ENCODE assay signal across 26 cellular contexts in the genomic region with DNA sequence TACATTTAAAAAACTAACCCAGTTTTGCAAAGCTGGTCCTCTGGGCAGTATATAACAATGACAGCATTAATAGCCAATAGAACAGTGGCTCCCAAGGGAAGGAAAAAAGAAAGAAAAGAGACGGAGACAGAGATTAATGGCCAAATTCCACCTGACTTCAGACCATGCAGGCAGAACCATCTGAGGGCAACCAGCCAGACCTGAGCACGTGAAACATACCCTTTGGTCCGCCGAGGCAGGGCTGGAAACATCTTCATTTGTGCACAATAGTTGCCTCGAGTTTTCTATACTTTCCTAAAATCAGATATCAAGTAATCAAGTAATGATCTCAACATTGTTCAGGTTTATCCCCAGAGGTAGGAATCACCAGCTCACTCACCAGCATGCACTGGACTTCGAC. TPM values are rescaled to one million over a fixed set of nuclear protein-coding genes. Genes with fewer than 3 reads are reported as not detected.
DNase-seq lines count a peak whose midpoint lies in the region; ATAC-seq and TF ChIP-seq lines count a peak whose summit lies in the region.
"Had no signal": no experiment of that assay in that cellular context is flagged by ENCODE, and none has a peak within 500 bp of the region (broad histone marks: within the 10 kb centered on the region; RNA-seq: fewer than 3 reads in every experiment).

No MANE protein-coding gene starts in this region.

- H3K9me3 ChIP-seq in CD4-positive, alpha-beta T cell (ENCODE audit: control insufficient read depth, low read length): no peaks in the 10 kb centered on the region
- H3K9me3 ChIP-seq: lower lobe of right lung, stomach had no signal

- peaks cover 61% of the 10 kb centered on the region for H3K36me3 Mint-ChIP-seq in CD4-positive, alpha-beta T cell (ENCODE audit: low read depth)
- peaks cover 3% of the 10 kb centered on the region for H3K36me3 Mint-ChIP-seq in progenitor cell of endocrine pancreas (ENCODE audit: insufficient read depth)
- H3K36me3 Mint-ChIP-seq in activated naive CD4-positive, alpha-beta T cell treated with anti-CD3 and anti-CD28 coated beads, Interleukin-2, amount 10 ng/mL, durations not matched to agents 7 days and 5 days: peaks cover 26% of the 10 kb centered on the region

- no peaks in the 10 kb centered on the region for H3K9me3 Mint-ChIP-seq in CD4-positive, alpha-beta T cell
- H3K9me3 Mint-ChIP-seq in progenitor cell of endocrine pancreas (ENCODE audit: low read depth): no peaks in the 10 kb centered on the region
- H3K9me3 Mint-ChIP-seq in activated naive CD4-positive, alpha-beta T cell treated with anti-CD3 and anti-CD28 coated beads, Interleukin-2, amount 10 ng/mL, durations not matched to agents 7 days and 5 days: no peaks in the 10 kb centered on the region
- H3K9me3 Mint-ChIP-seq: activated CD8-positive, alpha-beta T cell treated with anti-CD3 and anti-CD28 coated beads for 36 hours had no signal

- H3K27me3 Mint-ChIP-seq in CD4-positive, alpha-beta T cell: no peaks in the 10 kb centered on the region
- H3K27me3 Mint-ChIP-seq in progenitor cell of endocrine pancreas: no peaks in the 10 kb centered on the region
- H3K27me3 Mint-ChIP-seq in activated naive CD4-positive, alpha-beta T cell treated with anti-CD3 and anti-CD28 coated beads, Interleukin-2, amount 10 ng/mL, durations not matched to agents 7 days and 5 days: no peaks in the 10 kb centered on the region
- H3K27me3 Mint-ChIP-seq: activated CD8-positive, alpha-beta T cell treated with anti-CD3 and anti-CD28 coated beads for 36 hours had no signal

- H3K27ac ChIP-seq in CD4-positive, alpha-beta T cell (ENCODE audit: low read depth, low read length): no peak overlapping the region
- H3K27ac ChIP-seq in RWPE1: peak overlapping the region; percentile 28; the same call in 1 of the 2 replicates
- H3K27ac ChIP-seq: C4-2B, foreskin keratinocyte, KMS-11, lower lobe of right lung had no signal

- CTCF ChIA-PET in CD4-positive, alpha-beta T cell (lab: Charles Lee): no interaction called here
- CTCF ChIA-PET in RWPE1 (lab: Yijun Ruan, JAX): no interaction called here
- CTCF ChIA-PET in activated naive CD4-positive, alpha-beta T cell treated with anti-CD3 and anti-CD28 coated beads, Interleukin-2, amount 10 ng/mL, durations not matched to agents 7 days and 5 days (lab: Charles Lee): no interaction called here

- POLR2A ChIA-PET in CD4-positive, alpha-beta T cell (lab: Charles Lee): no interaction called here
- POLR2A ChIA-PET in RWPE1 (lab: Yijun Ruan, JAX; ENCODE audit: low non-redundant PET): no interaction called here

- no peak for TF ChIP-seq CTCF in CD4-positive, alpha-beta T cell (IDR thresholded peaks at IDR 0.05)
- TF ChIP-seq CTCF in RWPE1 (conservative IDR thresholded peaks at IDR 0.05; ENCODE audit: low read depth) (no peak), progenitor cell of endocrine pancreas (IDR thresholded peaks at IDR 0.05; ENCODE audit: unreplicated experiment) (no peak)

- intact Hi-C loops in CD4-positive, alpha-beta T cell (cut with DNase I, micrococcal nuclease): loop anchor here (10.0 kb wide), 1 partner anchor 407 kb away; a partner anchor contains a TSS

- no peak for DNase-seq in CD4-positive, alpha-beta T cell
- DNase-seq in RWPE1 (ENCODE audit: low spot score) (no peak), left kidney (ENCODE audit: low read depth, low spot score) (peak; percentile 75), progenitor cell of endocrine pancreas (ENCODE audit: low spot score, unreplicated experiment) (no peak), NCI-H2227 (lab: John Stamatoyannopoulos, UW; ENCODE audit: unreplicated experiment) (no peak)
- no peak for DNase-seq in effector CD4-positive, alpha-beta T cell
- DNase-seq in activated naive CD4-positive, alpha-beta T cell treated with anti-CD3 and anti-CD28 coated beads, Interleukin-2, amount 10 ng/mL, durations not matched to agents 7 days and 5 days: no peak
- DNase-seq: activated CD4-positive, CD25-positive, alpha-beta regulatory T cell; activated CD8-positive, alpha-beta T cell treated with anti-CD3 and anti-CD28 coated beads for 36 hours; activated naive CD4-positive, alpha-beta T cell treated with anti-CD3 and anti-CD28 coated beads, Interleukin-2, amount 50 U/mL, for 16 hours; activated T-cell treated with anti-CD3 and anti-CD28 coated beads, Interleukin-2, amount 50 U/mL, for 48 hours; cerebellar nuclear complex; foreskin keratinocyte; GF-D8; lower lobe of right lung; NCI-H1048; NCI-H187 treated with DMSO at 0.1 percent for 48 hours; NCI-H2227 treated with DMSO at 0.1 percent for 48 hours; NCI-H774; right cardiac atrium; stimulated activated CD4-positive, alpha-beta T cell treated with anti-CD3 and anti-CD28 coated beads, Interleukin-15, amount 100 ng/mL, for 24 hours; stomach; trophoblast cell had no signal

- H3K4me3 Mint-ChIP-seq in CD4-positive, alpha-beta T cell: peak overlapping the region; percentile 54
- no peak overlapping the region for H3K4me3 Mint-ChIP-seq in progenitor cell of endocrine pancreas (ENCODE audit: low read depth)
- no peak overlapping the region for H3K4me3 Mint-ChIP-seq in activated naive CD4-positive, alpha-beta T cell treated with anti-CD3 and anti-CD28 coated beads, Interleukin-2, amount 10 ng/mL, durations not matched to agents 7 days and 5 days
- H3K4me3 Mint-ChIP-seq: activated CD8-positive, alpha-beta T cell treated with anti-CD3 and anti-CD28 coated beads for 36 hours had no signal

- no peak overlapping the region for H3K27ac Mint-ChIP-seq in CD4-positive, alpha-beta T cell
- H3K27ac Mint-ChIP-seq in progenitor cell of endocrine pancreas: peak overlapping the region; percentile 13
- no peak overlapping the region for H3K27ac Mint-ChIP-seq in activated naive CD4-positive, alpha-beta T cell treated with anti-CD3 and anti-CD28 coated beads, Interleukin-2, amount 10 ng/mL, durations not matched to agents 7 days and 5 days
- H3K27ac Mint-ChIP-seq: activated CD8-positive, alpha-beta T cell treated with anti-CD3 and anti-CD28 coated beads for 36 hours had no signal

- H3K4me1 Mint-ChIP-seq in CD4-positive, alpha-beta T cell (ENCODE audit: low read depth): peaks cover 42% of the 10 kb centered on the region
- peaks cover 18% of the 10 kb centered on the region for H3K4me1 Mint-ChIP-seq in progenitor cell of endocrine pancreas (ENCODE audit: low read depth)
- H3K4me1 Mint-ChIP-seq in activated naive CD4-positive, alpha-beta T cell treated with anti-CD3 and anti-CD28 coated beads, Interleukin-2, amount 10 ng/mL, durations not matched to agents 7 days and 5 days: peaks cover 39% of the 10 kb centered on the region

- no peaks in the 10 kb centered on the region for H3K27me3 ChIP-seq in CD4-positive, alpha-beta T cell (ENCODE audit: control insufficient read depth, insufficient read depth, low read length)
- H3K27me3 ChIP-seq: foreskin keratinocyte, stomach had no signal

- ATAC-seq in CD4-positive, alpha-beta T cell (ENCODE audit: poor library complexity): no peak
- ATAC-seq: activated CD8-positive, alpha-beta T cell treated with anti-CD3 and anti-CD28 coated beads for 36 hours; HCT116; lower lobe of right lung; right cardiac atrium had no signal

RNA-seq across cellular contexts. Expression of a gene that starts 3.4 kb away (rescaled TPM):
- 1 to 10 TPM; 7.1 to 7.8 TPM for total RNA-seq in CD4-positive, alpha-beta T cell
- total RNA-seq in progenitor cell of endocrine pancreas: 25.7 and 27.2 TPM in 2 replicates

RNA-seq across cellular contexts. Expression of a gene that starts 16.5 kb away (rescaled TPM):
- total RNA-seq in CD4-positive, alpha-beta T cell: 1 to 10 TPM; 7.1 to 7.5 TPM
- 116 and 117 TPM in 2 replicates for total RNA-seq in progenitor cell of endocrine pancreas

RNA-seq across cellular contexts. Expression of a gene that starts 45.2 kb away (rescaled TPM):
- 10 to 100 TPM; 19.2 to 20.8 TPM for total RNA-seq in CD4-positive, alpha-beta T cell
- total RNA-seq in progenitor cell of endocrine pancreas: 21.6 and 23.0 TPM in 2 replicates

RNA-seq across cellular contexts. Expression of a gene that starts 58.2 kb away (rescaled TPM):
- total RNA-seq in CD4-positive, alpha-beta T cell: 10 to 100 TPM; 40.4 to 45.6 TPM
- total RNA-seq in progenitor cell of endocrine pancreas: 44.6 and 48.5 TPM in 2 replicates

Comparison
In these comparisons a context has a peak if more than half of its experiments do, and no peak if none do; other contexts are left out.
1. RNA of a gene that starts 16.5 kb away (total RNA-seq): 116 to 117 TPM in progenitor cell of endocrine pancreas; 7.1 to 7.5 TPM in CD4-positive, alpha-beta T cell; every median in the first group is over 10 times any median in the second.